20 cellular contexts compared by ENCODE assay signal in the genomic region with DNA sequence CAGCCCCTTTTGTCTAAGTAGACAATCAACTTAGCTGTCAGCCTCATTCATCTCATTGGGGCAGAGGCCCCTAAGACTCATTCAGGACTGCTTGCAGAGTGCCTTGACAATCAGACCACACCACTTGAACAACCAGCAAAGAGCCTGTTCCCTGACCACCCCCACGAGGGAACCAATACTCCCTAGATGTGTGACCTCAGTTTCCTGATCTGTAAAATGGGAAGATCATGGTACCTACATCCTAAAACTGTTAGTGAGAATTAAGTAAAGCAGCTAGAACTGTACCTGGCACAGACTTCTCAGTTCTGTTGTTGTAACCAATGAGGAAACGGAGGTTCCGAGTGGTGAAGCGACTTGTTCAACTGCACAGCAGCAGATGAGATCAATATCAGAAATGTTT.
"Had no signal": no experiment of that assay in that cellular context is flagged by ENCODE, and none has a peak within 500 bp of the region (broad histone marks: within the 10 kb centered on the region; RNA-seq: fewer than 3 reads in every experiment).

No MANE protein-coding gene starts in this region.

- H3K36me3 Mint-ChIP-seq: stimulated activated naive B cell treated with anti-CD40 and anti-IgM and Interleukin-4, amounts not matched to agents 10 μg/mL and 1 μg/mL and 100 μg/mL, for 72 hours had no signal

- H3K27ac ChIP-seq: ascending aorta, epithelial cell of prostate, heart left ventricle, pancreas, tibial nerve, vagina had no signal

- H3K4me3 Mint-ChIP-seq: dendritic cell treated with granulocyte-macrophage colony-stimulating factor and Interleukin-4, amounts not matched to agents 40 ng/mL and 50 ng/mL, for 4 days; stimulated activated naive B cell treated with anti-CD40 and anti-IgM and Interleukin-4, amounts not matched to agents 10 μg/mL and 1 μg/mL and 100 μg/mL, for 72 hours had no signal

- H3K27me3 ChIP-seq: ascending aorta, vagina had no signal

- ATAC-seq: heart left ventricle; pancreas; stimulated activated naive B cell treated with anti-CD40 and anti-IgM and Interleukin-4, amounts not matched to agents 10 μg/mL and 1 μg/mL and 100 μg/mL, for 72 hours had no signal

- FAIRE-seq: bronchial epithelial cell, frontal cortex, islet of Langerhans, pancreas had no signal

- DNase-seq: activated CD4-positive, alpha-beta T cell treated with anti-CD3 and anti-CD28 coated beads for 48 hours; activated CD8-positive, alpha-beta memory T cell treated with anti-CD3 and anti-CD28 coated beads for 24 hours; activated naive CD4-positive, alpha-beta T cell treated with Interleukin-2 at 50 U/mL for 16 hours; heart left ventricle; midbrain; pancreas; stimulated activated CD4-positive, alpha-beta T cell treated with anti-CD3 and anti-CD28 coated beads, Interleukin-12 subunit alpha, Interleukin-12 subunit beta, amount 100 ng/mL, for 4 hours; stimulated activated CD4-positive, alpha-beta T cell treated with anti-CD3 and anti-CD28 coated beads, Interleukin-2, amount 100 ng/mL, for 24 hours; stimulated activated naive B cell treated with anti-CD40 and anti-IgM and Interleukin-4, amounts not matched to agents 10 μg/mL and 1 μg/mL and 100 μg/mL, for 72 hours; substantia nigra had no signal

- H3K27ac Mint-ChIP-seq: dendritic cell treated with granulocyte-macrophage colony-stimulating factor and Interleukin-4, amounts not matched to agents 40 ng/mL and 50 ng/mL, for 4 days had no signal

- H3K4me1 ChIP-seq: ascending aorta, pancreas had no signal

- H3K9me3 ChIP-seq: ascending aorta, heart left ventricle, pancreas, tibial nerve, vagina had no signal

- H3K36me3 ChIP-seq: ascending aorta, heart left ventricle, pancreas, tibial nerve, vagina had no signal

- H3K9me3 Mint-ChIP-seq: activated T-helper 1 cell treated with anti-CD3 and anti-CD28 coated beads, Interleukin-12 subunit alpha, Interleukin-12 subunit beta, Interleukin-2, Interleukin-4 antibody, amounts not matched to agents 30 ng/mL and 10 ng/mL and 1 ng/mL, durations not matched to agents 14 hours and 24 hours and 36 hours; dendritic cell treated with granulocyte-macrophage colony-stimulating factor and Interleukin-4, amounts not matched to agents 40 ng/mL and 50 ng/mL, for 4 days; stimulated activated naive B cell treated with anti-CD40 and anti-IgM and Interleukin-4, amounts not matched to agents 10 μg/mL and 1 μg/mL and 100 μg/mL, for 72 hours had no signal

- H3K4me3 ChIP-seq: ascending aorta, heart left ventricle, lung, pancreas, tibial nerve, vagina had no signal
